In genomic region chr14:34571771-34572170, GRCh38 we compare ENCODE assay signal across 1 cellular context.
TF ChIP-seq lines count a peak whose summit lies in the region.

No MANE protein-coding gene starts in this region.

TF ChIP-seq in HCT116, 20 proteins besides CTCF, POLR2A, EP300 and RAD21 (continued from another document):
- TF ChIP-seq ZBTB33 (IDR thresholded peaks at IDR 0.05; ENCODE audit: extremely low read depth, insufficient replicate concordance, low read length) (no peak), SRF (IDR thresholded peaks at IDR 0.05; ENCODE audit: low read depth) (no peak), EGR1 (IDR thresholded peaks at IDR 0.05; ENCODE audit: low read depth) (no peak), MAX (IDR thresholded peaks at IDR 0.05) (no peak), FOSL1 (IDR thresholded peaks at IDR 0.05; ENCODE audit: low read depth) (no peak), SIN3A (IDR thresholded peaks at IDR 0.05; ENCODE audit: low read depth) (no peak), CBX3 (IDR thresholded peaks at IDR 0.05; ENCODE audit: low read depth) (no peak), JUND (IDR thresholded peaks at IDR 0.05) (no peak), ZFX (IDR thresholded peaks at IDR 0.05) (no peak), ZNF274 (IDR thresholded peaks at IDR 0.05; ENCODE audit: low read depth, low read length) (no peak), CEBPB (IDR thresholded peaks at IDR 0.05; ENCODE audit: low read depth) (no peak), TCF7L2 (IDR thresholded peaks at IDR 0.05; ENCODE audit: borderline replicate concordance, extremely low read depth, insufficient read depth, insufficient read length) (no peak), POLR2AphosphoS5 (IDR thresholded peaks at IDR 0.05; ENCODE audit: low read depth, low read length) (no peak), SP1 (IDR thresholded peaks at IDR 0.05; ENCODE audit: low read depth) (no peak)
